8 cellular contexts compared by ENCODE assay signal in genomic region chr19:16338470-16339360, GRCh38. TPM values are rescaled to one million over a fixed set of nuclear protein-coding genes. Genes with fewer than 3 reads are reported as not detected.
DNase-seq lines count a peak whose midpoint lies in the region; ATAC-seq, FAIRE-seq and TF ChIP-seq lines count a peak whose summit lies in the region.

No MANE protein-coding gene starts in this region.

- H3K79me2 ChIP-seq in endothelial cell of umbilical vein (ENCODE audit: control insufficient read depth, insufficient read depth, low read length): no peaks in the 10 kb centered on the region
- no peaks in the 10 kb centered on the region for H3K79me2 ChIP-seq in trophoblast cell (ENCODE audit: control insufficient read depth, insufficient read depth, low read length, poor library complexity)

- H3K9ac ChIP-seq in endothelial cell of umbilical vein (replicated peaks; ENCODE audit: extremely low read depth, insufficient read depth, low read length) (peak overlapping the region; percentile 67), trophoblast cell (ENCODE audit: low read length) (no peak overlapping the region)

- H2AFZ ChIP-seq in endothelial cell of umbilical vein (ENCODE audit: low read depth, low read length) (peak overlapping the region; percentile 43), trophoblast cell (ENCODE audit: insufficient read depth, low read length, poor library complexity) (no peak overlapping the region)

- H3K79me1 ChIP-seq in trophoblast cell (ENCODE audit: low read length): no peaks in the 10 kb centered on the region

- no peak overlapping the region for H3K14ac ChIP-seq in trophoblast cell (ENCODE audit: low read length)

- BruUV-seq in endothelial cell of umbilical vein (replicated peaks; lab: Mats Ljungman, UMichigan): TSS peak; percentile 45

- peak overlapping the region; percentile 32 for H3K4me2 ChIP-seq in endothelial cell of umbilical vein (ENCODE audit: insufficient read depth, low read length)
- H3K4me2 ChIP-seq in trophoblast cell (ENCODE audit: low read length): no peak overlapping the region

- 42 to 47% methylated on average over 30 of the region's 30 CpGs for WGBS in pancreas, 2 donors
- WGBS in trophoblast cell (ENCODE audit: extremely low coverage, insufficient coverage, insufficient read length): no CpG with 5 or more reads among the region's 30 CpGs

- POLR2A ChIA-PET in HEK293 (lab: Yijun Ruan, JAX) (interaction anchor here (0.6 kb wide), 1 partner anchor 55 kb away, joined by 4 read pairs; no protein-coding TSS in a partner anchor), endothelial cell of umbilical vein (lab: Charles Lee) (interaction anchor here (0.5 to 2.7 kb wide), 10 partner anchors 8 to 260 kb away, joined by 3 to 22 read pairs (median 5); partner anchors contain the start of gene KLF2)

- no peaks in the 10 kb centered on the region for H3K36me3 ChIP-seq in HEK293 (ENCODE audit: control insufficient read depth in 2 of 2, insufficient read depth in 1 of 2, low read length in 2 of 2)
- H3K36me3 ChIP-seq in endothelial cell of umbilical vein (ENCODE audit: control insufficient read depth in 2 of 2, extremely low read depth in 1 of 2, insufficient read depth in 2 of 2, low read length in 2 of 2): no peaks in the 10 kb centered on the region
- H3K36me3 ChIP-seq in pancreas: no peaks in the 10 kb centered on the region
- H3K36me3 ChIP-seq in trophoblast cell (ENCODE audit: control insufficient read depth in 1 of 2, insufficient read depth in 2 of 2, low read length in 2 of 2): no peaks in the 10 kb centered on the region

- no peaks in the 10 kb centered on the region for H3K27me3 ChIP-seq in endothelial cell of umbilical vein (ENCODE audit: control insufficient read depth in 2 of 2, insufficient read depth in 2 of 2, low read length in 2 of 2)
- H3K27me3 ChIP-seq in pancreas: no peaks in the 10 kb centered on the region
- no peaks in the 10 kb centered on the region for H3K27me3 ChIP-seq in trophoblast cell (ENCODE audit: insufficient read depth, low read length)

- H3K4me3 ChIP-seq in HEK293 (ENCODE audit: low read depth, low read length) (no peak overlapping the region), endothelial cell of umbilical vein (replicated peaks in 1 of 3; ENCODE audit: insufficient read depth in 1 of 3, low read depth in 1 of 3, low read length in 3 of 3) (no peak overlapping the region), pancreas (no peak overlapping the region), trophoblast cell (ENCODE audit: low read depth, low read length) (no peak overlapping the region)

- TF ChIP-seq POLR2A in endothelial cell of umbilical vein (IDR thresholded peaks at IDR 0.05; ENCODE audit: low read depth, low read length): no peak

- H3K9me1 ChIP-seq in endothelial cell of umbilical vein (replicated peaks; ENCODE audit: control insufficient read depth, extremely low read depth, insufficient read depth, low read length): no peaks in the 10 kb centered on the region

- H2BK12ac ChIP-seq in trophoblast cell (ENCODE audit: low read length): no peak overlapping the region

- FAIRE-seq in endothelial cell of umbilical vein (lab: Jason Lieb, UNC) (peak; percentile 99), pancreas (lab: Jason Lieb, UNC) (no peak)

- dilution Hi-C loops in endothelial cell of umbilical vein (cut with MboI; ENCODE audit: extremely low pct_ligation_motif_present, low sequenced_read_pairs): no loop called here

- TF ChIP-seq CTCF in HEK293 (tag by site-specific recombination; IDR thresholded peaks at IDR 0.05) (no peak), endothelial cell of umbilical vein (IDR thresholded peaks at IDR 0.05; ENCODE audit: extremely low read depth in 1 of 2, insufficient read depth in 1 of 2, low read depth in 1 of 2, low read length in 2 of 2) (peak in 1 of 2 donors; percentile 4), pancreas (IDR thresholded peaks at IDR 0.05) (no peak)

- no peak overlapping the region for H4K12ac ChIP-seq in trophoblast cell (ENCODE audit: low read depth, low read length)

- no peak overlapping the region for H4K8ac ChIP-seq in trophoblast cell (ENCODE audit: low read depth, low read length)

- peak; percentile 91 for DNase-seq in AG08395 (ENCODE audit: low spot score)
- DNase-seq in activated CD4-positive, alpha-beta T cell treated with anti-CD3 and anti-CD28 coated beads for 1 hour: peak; percentile 29
- peak; percentile 86 for DNase-seq in endothelial cell of umbilical vein (ENCODE audit: low read depth, low spot score)
- DNase-seq in pancreas: peak in 1 of 6 donors; percentile 61
- DNase-seq in trophoblast cell: no peak
- no peak for DNase-seq in HT-29 (ENCODE audit: low spot score)

- intact Hi-C loops in endothelial cell of umbilical vein (cut with micrococcal nuclease): loop anchor here (1.0 kb wide), 3 partner anchors 8 to 45 kb away; no protein-coding TSS in a partner anchor
- intact Hi-C loops in pancreas (cut with DNase I): no loop called here

- H3K4me1 ChIP-seq in HEK293 (ENCODE audit: control insufficient read depth, insufficient read depth, low read length) (no peaks in the 10 kb centered on the region), endothelial cell of umbilical vein (ENCODE audit: control insufficient read depth, extremely low read depth, insufficient read depth, low read length) (peaks cover 34% of the 10 kb centered on the region), pancreas (no peaks in the 10 kb centered on the region), trophoblast cell (ENCODE audit: control insufficient read depth in 1 of 2, insufficient read depth in 2 of 2, low read length in 2 of 2) (no peaks in the 10 kb centered on the region)

- H3K18ac ChIP-seq in trophoblast cell (ENCODE audit: low read length): no peak overlapping the region

- CTCF ChIA-PET in HEK293 (lab: Yijun Ruan, JAX) (interaction anchor here (0.6 kb wide), 1 partner anchor 300 kb away, joined by 3 read pairs; no protein-coding TSS in a partner anchor), endothelial cell of umbilical vein (lab: Charles Lee) (interaction anchor here (0.6 to 3.5 kb wide), 18 partner anchors 9 to 93 kb away, joined by 3 to 43 read pairs (median 6); partner anchors contain the start of gene KLF2)

- H3K27ac ChIP-seq in HEK293 (ENCODE audit: extremely low read depth, low read depth, low read length) (no peak overlapping the region), endothelial cell of umbilical vein (ENCODE audit: insufficient read depth, low read depth, low read length) (peak overlapping the region; percentile 91), pancreas (no peak overlapping the region), trophoblast cell (ENCODE audit: low read depth, low read length) (no peak overlapping the region)

- no peak overlapping the region for H4K91ac ChIP-seq in trophoblast cell (ENCODE audit: low read depth, low read length)

- no peak overlapping the region for H2BK120ac ChIP-seq in trophoblast cell (ENCODE audit: insufficient read depth, low read length, poor library complexity)

- H3K23ac ChIP-seq in trophoblast cell (ENCODE audit: low read length): no peak overlapping the region

- no peaks in the 10 kb centered on the region for H3K9me3 ChIP-seq in HEK293 (ENCODE audit: control insufficient read depth, insufficient read depth, low read depth, low read length)
- no peaks in the 10 kb centered on the region for H3K9me3 ChIP-seq in endothelial cell of umbilical vein (replicated peaks; ENCODE audit: control insufficient read depth, insufficient read depth, low read length)
- no peaks in the 10 kb centered on the region for H3K9me3 ChIP-seq in pancreas
- no peaks in the 10 kb centered on the region for H3K9me3 ChIP-seq in trophoblast cell (ENCODE audit: insufficient read depth, low read depth, low read length)

- H3K4ac ChIP-seq in trophoblast cell (ENCODE audit: low read depth, low read length): no peak overlapping the region

- ATAC-seq in pancreas (peak in 3 of 4 donors; percentile 17 to 47 (median 36)), HG02763 (IDR thresholded peaks at IDR 0.05; ENCODE audit: unreplicated experiment) (no peak)

- no peak overlapping the region for H2AK5ac ChIP-seq in trophoblast cell (ENCODE audit: low read length)

- H4K20me1 ChIP-seq in endothelial cell of umbilical vein (replicated peaks; ENCODE audit: control insufficient read depth, extremely low read depth, insufficient read depth, low read length): no peaks in the 10 kb centered on the region

- H2BK5ac ChIP-seq in trophoblast cell (ENCODE audit: low read depth, low read length, poor library complexity): no peak overlapping the region

TF ChIP-seq in HEK293, 187 proteins besides CTCF, POLR2A, EP300 and RAD21:
- TF ChIP-seq ZNF658 (tag by site-specific recombination; IDR thresholded peaks at IDR 0.05) (no peak), ZNF341 (tag by site-specific recombination; IDR thresholded peaks at IDR 0.05; ENCODE audit: low read depth) (peak; percentile 27; the same call in 1 of the 2 replicates)

TF ChIP-seq in endothelial cell of umbilical vein, 7 proteins besides CTCF, POLR2A, EP300 and RAD21:
- peak; percentile 78 for TF ChIP-seq MAX (IDR thresholded peaks at IDR 0.05; ENCODE audit: insufficient read depth, insufficient read length)
- peak; percentile 73 for TF ChIP-seq GATA2 (IDR thresholded peaks at IDR 0.05; ENCODE audit: insufficient read depth, insufficient read length, low read depth, low read length)
- no peak for TF ChIP-seq EZH2 (IDR thresholded peaks at IDR 0.05; ENCODE audit: borderline replicate concordance, low read depth, low read length, severe bottlenecking)
- peak; percentile 41 for TF ChIP-seq MYC (IDR thresholded peaks at IDR 0.05; ENCODE audit: low read depth, low read length)
- peak; percentile 87 for TF ChIP-seq POLR2AphosphoS5 (IDR thresholded peaks at IDR 0.05; ENCODE audit: insufficient read depth, low read depth, low read length)
- peak; percentile 88 for TF ChIP-seq FOS (IDR thresholded peaks at IDR 0.05; ENCODE audit: borderline replicate concordance, insufficient read depth, low read length)
- TF ChIP-seq JUN (IDR thresholded peaks at IDR 0.05; ENCODE audit: borderline replicate concordance, insufficient read depth, insufficient read length, low read depth): peak; percentile 72

RNA-seq across cellular contexts. Expression of gene KLF2, which starts 14.1 kb away (rescaled TPM):
- total RNA-seq in endothelial cell of umbilical vein: 23.4 and 37.7 TPM in 2 replicates
- 30.3 and 30.6 TPM in 2 replicates for polyA plus RNA-seq in endothelial cell of umbilical vein
- polyA plus RNA-seq in endothelial cell of umbilical vein (2011; cell fraction: cytosol; rRNA removed): 14.0 and 24.3 TPM in 2 replicates
- polyA plus RNA-seq in endothelial cell of umbilical vein (2011; cell fraction: nucleus; rRNA removed): 54.3 and 60.2 TPM in 2 replicates
- polyA plus RNA-seq in endothelial cell of umbilical vein (2012): 30.3 and 45.3 TPM in 2 replicates
- 2.1 and 3.0 TPM in 2 replicates for polyA minus RNA-seq in endothelial cell of umbilical vein
- 2.5 TPM for polyA minus RNA-seq in endothelial cell of umbilical vein (2011; cell fraction: cytosol; rRNA and poly(A)+ RNA removed)
- polyA minus RNA-seq in endothelial cell of umbilical vein (2011; cell fraction: nucleus; rRNA and poly(A)+ RNA removed): 15.2 and 55.6 TPM in 2 replicates
- total RNA-seq in pancreas: 10 to 100 TPM in 2 of 6 donors, 1 to 10 TPM in 4; 3.1 to 12.0 (median 5.8) TPM
- polyA plus RNA-seq in pancreas: 1 to 10 TPM; 3.4 to 3.7 TPM
- polyA plus RNA-seq in trophoblast cell (2013): 1.0 and 1.2 TPM in 2 replicates
- total RNA-seq in HT-29 (2014; rRNA removed; shearing (Covaris generic)): 3.5 and 5.9 TPM in 2 replicates

Comparison
In these comparisons a context has a peak if more than half of its experiments do, and no peak if none do; other contexts are left out.
1. DNase-seq: peak in AG08395 (single experiment), activated CD4-positive, alpha-beta T cell treated with anti-CD3 and anti-CD28 coated beads for 1 hour (single experiment) and endothelial cell of umbilical vein (single experiment); none in trophoblast cell (0 of 2) and HT-29 (single experiment).